Comparison of ENCODE assay signal across 26 cellular contexts in the genomic region with DNA sequence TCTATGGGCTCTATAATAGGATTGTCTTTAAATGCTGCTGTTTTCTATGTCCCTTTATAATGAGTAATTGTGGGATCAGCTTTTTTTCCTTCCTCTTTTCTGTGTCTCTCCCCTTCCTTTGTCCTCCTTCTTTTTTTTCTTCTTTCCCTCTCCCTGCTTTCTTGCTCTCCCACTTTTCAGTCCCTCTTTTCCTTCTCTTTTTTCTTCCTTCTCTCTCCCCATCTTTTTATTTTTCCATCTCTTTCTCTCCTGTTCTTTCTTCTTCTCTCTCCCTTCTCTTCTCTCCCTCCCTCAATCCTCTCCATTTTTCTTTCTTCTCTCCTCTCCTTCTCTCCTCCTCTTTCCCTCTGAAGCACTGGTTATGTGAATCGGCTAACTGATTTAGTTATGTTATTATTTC.
"Had no signal": no experiment of that assay in that cellular context is flagged by ENCODE, and none has a peak within 500 bp of the region (broad histone marks: within the 10 kb centered on the region; RNA-seq: fewer than 3 reads in every experiment).

No MANE protein-coding gene starts in this region.

- H3K4me1 ChIP-seq: pancreas, prostate gland, right atrium auricular region, right lobe of liver, stomach, tibial nerve, upper lobe of left lung, vagina had no signal

- H3K27ac Mint-ChIP-seq: naive thymus-derived CD4-positive, alpha-beta T cell; natural killer cell; nephron; stimulated activated effector memory CD8-positive, alpha-beta T cell treated with anti-CD3 and anti-CD28 coated beads, Interleukin-12 subunit alpha, Interleukin-12 subunit beta, amount 100 ng/mL, for 72 hours; stimulated activated naive B cell treated with anti-CD40 and anti-IgM and Interleukin-4, amounts not matched to agents 10 μg/mL and 1 μg/mL and 100 μg/mL, for 72 hours had no signal

- DNase-seq: naive thymus-derived CD4-positive, alpha-beta T cell; natural killer cell; nucleus accumbens; pancreas; retina; right lobe of liver; sigmoid colon; stimulated activated CD4-positive, alpha-beta T cell treated with anti-CD3 and anti-CD28 coated beads, Interleukin-15, amount 100 ng/mL, for 24 hours; stimulated activated CD4-positive, alpha-beta T cell treated with anti-CD3 and anti-CD28 coated beads, Interleukin-2, amount 100 ng/mL, for 24 hours; stimulated activated CD4-positive, alpha-beta T cell treated with anti-CD3 and anti-CD28 coated beads, Interleukin-2, amount 100 ng/mL, for 48 hours; stimulated activated CD4-positive, alpha-beta T cell treated with anti-CD3 and anti-CD28 coated beads, Interleukin-4, amount 100 ng/mL, for 24 hours; stimulated activated naive B cell treated with anti-CD40 and anti-IgM and Interleukin-4, amounts not matched to agents 10 μg/mL and 1 μg/mL and 100 μg/mL, for 72 hours; stimulated activated naive CD4-positive, alpha-beta T cell treated with Interleukin-2 at 50 U/mL for 16 hours; stomach; thyroid gland; trophoblast cell; upper lobe of left lung had no signal

- H3K27ac ChIP-seq: neutrophil, pancreas, prostate gland, right atrium auricular region, right lobe of liver, sigmoid colon, stomach, thoracic aorta, thyroid gland, tibial nerve, upper lobe of left lung, vagina had no signal

- H3K36me3 Mint-ChIP-seq: naive thymus-derived CD4-positive, alpha-beta T cell; natural killer cell; stimulated activated effector memory CD8-positive, alpha-beta T cell treated with anti-CD3 and anti-CD28 coated beads, Interleukin-12 subunit alpha, Interleukin-12 subunit beta, amount 100 ng/mL, for 72 hours; stimulated activated naive B cell treated with anti-CD40 and anti-IgM and Interleukin-4, amounts not matched to agents 10 μg/mL and 1 μg/mL and 100 μg/mL, for 72 hours had no signal

- H3K9me3 Mint-ChIP-seq: naive thymus-derived CD4-positive, alpha-beta T cell; natural killer cell; nephron; neural crest cell; stimulated activated effector memory CD8-positive, alpha-beta T cell treated with anti-CD3 and anti-CD28 coated beads, Interleukin-12 subunit alpha, Interleukin-12 subunit beta, amount 100 ng/mL, for 72 hours; stimulated activated naive B cell treated with anti-CD40 and anti-IgM and Interleukin-4, amounts not matched to agents 10 μg/mL and 1 μg/mL and 100 μg/mL, for 72 hours had no signal

- H3K4me1 Mint-ChIP-seq: natural killer cell; nephron; neural crest cell; stimulated activated effector memory CD8-positive, alpha-beta T cell treated with anti-CD3 and anti-CD28 coated beads, Interleukin-12 subunit alpha, Interleukin-12 subunit beta, amount 100 ng/mL, for 72 hours; stimulated activated naive B cell treated with anti-CD40 and anti-IgM and Interleukin-4, amounts not matched to agents 10 μg/mL and 1 μg/mL and 100 μg/mL, for 72 hours had no signal

- H3K36me3 ChIP-seq: neutrophil, pancreas, prostate gland, right atrium auricular region, right lobe of liver, sigmoid colon, stomach, thoracic aorta, thyroid gland, tibial nerve, upper lobe of left lung, vagina had no signal

- H3K4me3 Mint-ChIP-seq: naive thymus-derived CD4-positive, alpha-beta T cell; natural killer cell; nephron; neural crest cell; stimulated activated effector memory CD8-positive, alpha-beta T cell treated with anti-CD3 and anti-CD28 coated beads, Interleukin-12 subunit alpha, Interleukin-12 subunit beta, amount 100 ng/mL, for 72 hours; stimulated activated naive B cell treated with anti-CD40 and anti-IgM and Interleukin-4, amounts not matched to agents 10 μg/mL and 1 μg/mL and 100 μg/mL, for 72 hours had no signal

- H3K9me3 ChIP-seq: neutrophil, pancreas, prostate gland, right atrium auricular region, right lobe of liver, sigmoid colon, stomach, thoracic aorta, thyroid gland, tibial nerve, upper lobe of left lung, vagina had no signal

- H3K4me3 ChIP-seq: pancreas, prostate gland, right atrium auricular region, right lobe of liver, sigmoid colon, stomach, thoracic aorta, thyroid gland, tibial nerve, upper lobe of left lung, vagina had no signal
